Comparison of ENCODE assay signal across 1 cellular context in genomic region chr4:24604558-24605214, GRCh38.
TF ChIP-seq lines count a peak whose summit lies in the region.

No MANE protein-coding gene starts in this region.

TF ChIP-seq in HCT116, 20 proteins besides CTCF, POLR2A, EP300 and RAD21 (continued from another document):
- no peak for TF ChIP-seq CEBPB (IDR thresholded peaks at IDR 0.05; ENCODE audit: low read depth)
- TF ChIP-seq FOSL1 (IDR thresholded peaks at IDR 0.05; ENCODE audit: low read depth) = no peak
- TF ChIP-seq CBX3 (IDR thresholded peaks at IDR 0.05; ENCODE audit: low read depth) = no peak
- TF ChIP-seq, protein P1, sequence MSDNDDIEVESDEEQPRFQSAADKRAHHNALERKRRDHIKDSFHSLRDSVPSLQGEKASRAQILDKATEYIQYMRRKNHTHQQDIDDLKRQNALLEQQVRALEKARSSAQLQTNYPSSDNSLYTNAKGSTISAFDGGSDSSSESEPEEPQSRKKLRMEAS (IDR thresholded peaks at IDR 0.05) = no peak
- TF ChIP-seq, protein P2, sequence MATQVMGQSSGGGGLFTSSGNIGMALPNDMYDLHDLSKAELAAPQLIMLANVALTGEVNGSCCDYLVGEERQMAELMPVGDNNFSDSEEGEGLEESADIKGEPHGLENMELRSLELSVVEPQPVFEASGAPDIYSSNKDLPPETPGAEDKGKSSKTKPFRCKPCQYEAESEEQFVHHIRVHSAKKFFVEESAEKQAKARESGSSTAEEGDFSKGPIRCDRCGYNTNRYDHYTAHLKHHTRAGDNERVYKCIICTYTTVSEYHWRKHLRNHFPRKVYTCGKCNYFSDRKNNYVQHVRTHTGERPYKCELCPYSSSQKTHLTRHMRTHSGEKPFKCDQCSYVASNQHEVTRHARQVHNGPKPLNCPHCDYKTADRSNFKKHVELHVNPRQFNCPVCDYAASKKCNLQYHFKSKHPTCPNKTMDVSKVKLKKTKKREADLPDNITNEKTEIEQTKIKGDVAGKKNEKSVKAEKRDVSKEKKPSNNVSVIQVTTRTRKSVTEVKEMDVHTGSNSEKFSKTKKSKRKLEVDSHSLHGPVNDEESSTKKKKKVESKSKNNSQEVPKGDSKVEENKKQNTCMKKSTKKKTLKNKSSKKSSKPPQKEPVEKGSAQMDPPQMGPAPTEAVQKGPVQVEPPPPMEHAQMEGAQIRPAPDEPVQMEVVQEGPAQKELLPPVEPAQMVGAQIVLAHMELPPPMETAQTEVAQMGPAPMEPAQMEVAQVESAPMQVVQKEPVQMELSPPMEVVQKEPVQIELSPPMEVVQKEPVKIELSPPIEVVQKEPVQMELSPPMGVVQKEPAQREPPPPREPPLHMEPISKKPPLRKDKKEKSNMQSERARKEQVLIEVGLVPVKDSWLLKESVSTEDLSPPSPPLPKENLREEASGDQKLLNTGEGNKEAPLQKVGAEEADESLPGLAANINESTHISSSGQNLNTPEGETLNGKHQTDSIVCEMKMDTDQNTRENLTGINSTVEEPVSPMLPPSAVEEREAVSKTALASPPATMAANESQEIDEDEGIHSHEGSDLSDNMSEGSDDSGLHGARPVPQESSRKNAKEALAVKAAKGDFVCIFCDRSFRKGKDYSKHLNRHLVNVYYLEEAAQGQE (IDR thresholded peaks at IDR 0.05; ENCODE audit: low read depth) = no peak
- TF ChIP-seq SIN3A (IDR thresholded peaks at IDR 0.05; ENCODE audit: low read depth) = no peak
- TF ChIP-seq YY1 (IDR thresholded peaks at IDR 0.05; ENCODE audit: extremely low read depth, insufficient replicate concordance, low read depth, low read length) = no peak
- no peak for TF ChIP-seq POLR2AphosphoS5 (IDR thresholded peaks at IDR 0.05; ENCODE audit: low read depth, low read length)
TF ChIP-seq in HCT116: peak in this region for 0.
